27 cellular contexts compared by ENCODE assay signal in genomic region chr2:70522627-70523026, GRCh38. TPM values are rescaled to one million over a fixed set of nuclear protein-coding genes. Genes with fewer than 3 reads are reported as not detected.
"Had no signal": no experiment of that assay in that cellular context is flagged by ENCODE, and none has a peak within 500 bp of the region (broad histone marks: within the 10 kb centered on the region; RNA-seq: fewer than 3 reads in every experiment).

No MANE protein-coding gene starts in this region.

- ATAC-seq: activated CD8-positive, alpha-beta memory T cell treated with anti-CD3 and anti-CD28 coated beads, Interleukin-2, amount 10 ng/mL, durations not matched to agents 7 days and 5 days; activated naive CD4-positive, alpha-beta T cell treated with anti-CD3 and anti-CD28 coated beads, Interleukin-2, amount 50 U/mL, for 72 hours; activated naive CD8-positive, alpha-beta T cell treated with anti-CD3 and anti-CD28 coated beads, Interleukin-2, amount 50 U/mL, for 24 hours; T-helper 17 cell had no signal

- H3K27me3 ChIP-seq: ascending aorta, Peyer's patch had no signal

- DNase-seq: activated B cell treated with CpG ODN at 0.5 μM for 24 hours; activated CD4-positive, alpha-beta T cell treated with anti-CD3 and anti-CD28 coated beads for 1 hour; activated CD4-positive, alpha-beta T cell treated with anti-CD3 and anti-CD28 coated beads, Interleukin-2, amount 10 ng/mL, durations not matched to agents 24 days and 14 days; activated CD4-positive, alpha-beta T cell treated with anti-CD3 and anti-CD28 coated beads, Interleukin-2, amount 50 U/mL, for 48 hours; activated CD8-positive, alpha-beta memory T cell treated with anti-CD3 and anti-CD28 coated beads, Interleukin-2, amount 10 ng/mL, durations not matched to agents 7 days and 5 days; activated effector memory CD4-positive, alpha-beta T cell treated with anti-CD3 and anti-CD28 coated beads, Interleukin-2, amount 50 U/mL, for 16 hours; activated naive CD4-positive, alpha-beta T cell treated with Interleukin-2 at 50 U/mL for 16 hours; activated naive CD8-positive, alpha-beta T cell treated with anti-CD3 and anti-CD28 coated beads, Interleukin-2, amount 50 U/mL, for 24 hours; activated T-cell treated with anti-CD3 and anti-CD28 coated beads, Interleukin-2, amount 50 U/mL, for 24 hours; amniotic stem cell; Kasumi-1; KBM-7; NCI-H1092; NCI-H1417; NCI-H1930; NCI-H345; NCI-H510A; NCI-H526 treated with DMSO at 0.1 percent for 48 hours; NCI-H82; Peyer's patch; SHP77 treated with DMSO at 0.1 percent for 48 hours; T-helper 17 cell; T1000 had no signal

- H3K36me3 ChIP-seq: ascending aorta, Peyer's patch had no signal

- H3K9me3 ChIP-seq: ascending aorta, Peyer's patch had no signal

- H3K4me3 ChIP-seq: ascending aorta, Peyer's patch had no signal

- H3K27ac ChIP-seq: ascending aorta had no signal

RNA-seq across cellular contexts. Expression of gene TGFA, which starts 31.0 kb away (rescaled TPM):
- total RNA-seq: activated CD4-positive, alpha-beta T cell treated with anti-CD3 and anti-CD28 coated beads, Interleukin-2, amount 10 ng/mL, durations not matched to agents 24 days and 14 days; activated CD8-positive, alpha-beta memory T cell treated with anti-CD3 and anti-CD28 coated beads, Interleukin-2, amount 10 ng/mL, durations not matched to agents 7 days and 5 days; activated T-helper 1 cell treated with anti-CD3 and anti-CD28 coated beads, Interleukin-12 subunit alpha, Interleukin-12 subunit beta, Interleukin-2, Interleukin-4 antibody, amounts not matched to agents 30 ng/mL and 10 ng/mL and 1 ng/mL, durations not matched to agents 14 hours and 24 hours and 36 hours; OCI-LY7 had no signal
